Comparison of ENCODE assay signal across 14 cellular contexts in the genomic region with DNA sequence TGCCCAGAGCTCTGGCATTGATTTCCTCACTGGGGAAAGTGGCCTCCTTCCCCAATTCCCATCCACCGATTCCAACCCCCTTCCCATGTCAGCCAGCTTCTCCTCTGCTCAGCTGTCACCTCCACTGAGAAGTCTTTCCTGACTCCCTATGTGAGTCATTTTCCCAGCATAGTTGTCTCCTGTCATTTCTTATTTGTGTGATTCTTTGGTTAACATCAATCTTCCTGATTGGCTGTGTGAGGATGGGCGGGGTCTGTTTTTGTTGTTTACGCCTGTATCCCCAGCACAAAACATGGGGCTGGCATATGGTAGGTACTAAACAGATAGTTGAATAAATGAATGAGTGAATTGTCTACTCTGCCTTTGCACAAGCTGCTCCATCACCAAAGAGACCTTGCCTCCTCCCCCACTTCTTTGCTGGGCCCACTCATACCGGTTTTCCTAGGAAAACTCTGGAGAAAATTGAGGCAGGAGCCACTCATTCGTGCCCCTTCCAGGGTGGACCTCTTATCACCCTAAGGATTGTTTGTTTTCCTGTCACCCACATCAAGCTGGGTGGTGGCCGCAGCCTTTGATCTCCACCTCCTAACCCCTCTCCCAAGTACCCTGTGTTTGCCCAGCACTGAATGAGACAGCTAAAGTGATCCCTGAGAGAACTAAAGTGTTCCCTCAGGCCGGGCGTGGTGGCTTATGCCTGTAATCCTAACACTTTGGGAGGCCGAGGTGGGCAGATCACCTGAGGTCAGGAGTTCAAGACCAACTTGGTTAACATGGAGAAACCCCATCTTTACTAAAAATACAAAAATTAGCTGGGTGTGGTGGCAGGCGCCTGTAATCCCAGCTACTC. TPM values are rescaled to one million over a fixed set of nuclear protein-coding genes. Genes with fewer than 3 reads are reported as not detected.
DNase-seq lines count a peak whose midpoint lies in the region; ATAC-seq, FAIRE-seq and TF ChIP-seq lines count a peak whose summit lies in the region.
"Had no signal": no experiment of that assay in that cellular context is flagged by ENCODE, and none has a peak within 500 bp of the region (broad histone marks: within the 10 kb centered on the region; RNA-seq: fewer than 3 reads in every experiment).

No MANE protein-coding gene starts in this region.

- H3K4me2 ChIP-seq in HepG2 (ENCODE audit: low read depth, low read length): peak overlapping the region; percentile 82

- H3K36me3 ChIP-seq in HepG2 (replicated peaks in 1 of 2; ENCODE audit: control insufficient read depth in 1 of 2, insufficient read depth in 2 of 2, low read length in 2 of 2): no peaks in the 10 kb centered on the region; a peak in 1 of 5 replicates
- H3K36me3 ChIP-seq in right atrium auricular region: no peaks in the 10 kb centered on the region

- no TSS peak for BruUV-seq in HepG2 (replicated peaks; lab: Mats Ljungman, UMichigan)

- intact Hi-C loops in HepG2 (cut with micrococcal nuclease; ENCODE audit: unreplicated experiment): loop anchor here (10.0 kb wide), 1 partner anchor 272 kb away; the partner anchor contains the start of gene CDK12

- H3K79me2 ChIP-seq in HepG2 (ENCODE audit: insufficient read depth, low read length): peaks cover 30% of the 10 kb centered on the region

- ATAC-seq in T-helper 17 cell (no peak), HepG2 (peak; percentile 13)
- ATAC-seq: activated CD8-positive, alpha-beta T cell treated with anti-CD3 and anti-CD28 coated beads, Interleukin-2, amount 10 ng/mL, durations not matched to agents 7 days and 5 days; CD8-positive, alpha-beta T cell; naive thymus-derived CD8-positive, alpha-beta T cell had no signal

- no peak for TF ChIP-seq CTCF in HepG2 (CRISPR knock-in tag; IDR thresholded peaks at IDR 0.05)
- TF ChIP-seq CTCF in type B pancreatic cell (conservative IDR thresholded peaks at IDR 0.05): no peak
- TF ChIP-seq CTCF in GM10248 (IDR thresholded peaks at IDR 0.05; ENCODE audit: control extremely low read depth, extremely low read depth, low read depth, missing control alignments): no peak
- no peak for TF ChIP-seq CTCF in right atrium auricular region (IDR thresholded peaks at IDR 0.05)

- peak overlapping the region; percentile 78 for H3K27ac Mint-ChIP-seq in T-helper 17 cell
- peak overlapping the region; percentile 85 for H3K27ac Mint-ChIP-seq in type B pancreatic cell
- H3K27ac Mint-ChIP-seq: activated CD8-positive, alpha-beta T cell treated with anti-CD3 and anti-CD28 coated beads, Interleukin-2, amount 10 ng/mL, durations not matched to agents 7 days and 5 days; CD8-positive, alpha-beta T cell had no signal

- H3K27ac ChIP-seq in HepG2 (ENCODE audit: extremely low read length, insufficient read depth, low read length) (peak overlapping the region; percentile 97), right atrium auricular region (no peak overlapping the region)

- no peak overlapping the region for H2AFZ ChIP-seq in HepG2 (ENCODE audit: low read length)

- no peaks in the 10 kb centered on the region for H3K9me3 Mint-ChIP-seq in type B pancreatic cell
- H3K9me3 Mint-ChIP-seq: CD8-positive, alpha-beta T cell; naive thymus-derived CD8-positive, alpha-beta T cell had no signal

- peak in 1 of 2 experiments; percentile 86; a peak in 2 of 4 replicates for TF ChIP-seq EP300 in HepG2 (IDR thresholded peaks at IDR 0.05; ENCODE audit: low read depth in 2 of 2, low read length in 2 of 2)
- peak; percentile 75; the same call in 1 of the 2 replicates for TF ChIP-seq EP300 in HepG2 (CRISPR knock-in tag; IDR thresholded peaks at IDR 0.05; ENCODE audit: borderline replicate concordance)

- peaks cover 35% of the 10 kb centered on the region for H3K4me1 ChIP-seq in HepG2 (ENCODE audit: insufficient read depth, low read length)
- H3K4me1 ChIP-seq in right atrium auricular region: peaks cover 0 to 39% of the 10 kb centered on the region in 2 donors

- H3K27me3 Mint-ChIP-seq in T-helper 17 cell: peaks cover 24% of the 10 kb centered on the region
- peaks cover 40% of the 10 kb centered on the region for H3K27me3 Mint-ChIP-seq in type B pancreatic cell

- peaks cover 7% of the 10 kb centered on the region; the same call in 1 of the 2 replicates for H4K20me1 ChIP-seq in HepG2 (ENCODE audit: insufficient read depth, low read length)

- POLR2A ChIA-PET in HepG2 (lab: Yijun Ruan, JAX) (interaction anchor here (0.6 to 2.4 kb wide), 13 partner anchors 12 to 244 kb away, joined by 3 to 44 read pairs (median 8); partner anchors contain the start of genes ERBB2, PGAP3 and PSMD3), GM10248 (lab: Yijun Ruan, JAX) (no interaction called here)

- H3K36me3 Mint-ChIP-seq in T-helper 17 cell (ENCODE audit: low read depth) (peaks cover 6% of the 10 kb centered on the region), type B pancreatic cell (no peaks in the 10 kb centered on the region)
- H3K36me3 Mint-ChIP-seq: CD8-positive, alpha-beta T cell had no signal

- WGBS in HepG2 (ENCODE audit: low lambda C conversion rate): 3% methylated on average over 10 of the region's 10 CpGs

- H3K27me3 ChIP-seq in HepG2 (ENCODE audit: control insufficient read depth in 1 of 2, insufficient read depth in 2 of 2, low read length in 2 of 2): no peaks in the 10 kb centered on the region; a peak in 1 of 5 replicates
- H3K27me3 ChIP-seq in right atrium auricular region: peaks cover 4 to 5% of the 10 kb centered on the region in 2 donors

- H3K9me3 ChIP-seq in T-helper 17 cell (ENCODE audit: control insufficient read depth, low read length, poor library complexity, severe bottlenecking) (no peaks in the 10 kb centered on the region), HepG2 (ENCODE audit: low read length) (no peaks in the 10 kb centered on the region), right atrium auricular region (no peaks in the 10 kb centered on the region)

- H3K9ac ChIP-seq in HepG2 (ENCODE audit: insufficient read depth, low read depth, low read length): peak overlapping the region; percentile 95

- CTCF ChIA-PET in HepG2 (lab: Yijun Ruan, JAX; ENCODE audit: low intra/inter-chr PET ratio, low total read pairs) (interaction anchor here (0.5 kb wide), 1 partner anchor 504 kb away, joined by 3 read pairs; no protein-coding TSS in a partner anchor), GM10248 (lab: Yijun Ruan, JAX) (interaction anchor here (1.7 to 1.9 kb wide), 2 partner anchors 113 to 115 kb away, joined by 4 read pairs; no protein-coding TSS in a partner anchor)

- H3K4me1 Mint-ChIP-seq in T-helper 17 cell: peaks cover 10% of the 10 kb centered on the region
- H3K4me1 Mint-ChIP-seq in type B pancreatic cell (ENCODE audit: unreplicated experiment): peaks cover 26% of the 10 kb centered on the region

- H3K4me3 Mint-ChIP-seq in T-helper 17 cell (no peak overlapping the region), type B pancreatic cell (peak overlapping the region; percentile 76)
- H3K4me3 Mint-ChIP-seq: activated CD8-positive, alpha-beta T cell treated with anti-CD3 and anti-CD28 coated beads, Interleukin-2, amount 10 ng/mL, durations not matched to agents 7 days and 5 days; CD8-positive, alpha-beta T cell had no signal

- TF ChIP-seq POLR2A in HepG2 (IDR thresholded peaks at IDR 0.05; ENCODE audit: insufficient read depth in 1 of 2, low read depth in 2 of 2, low read length in 2 of 2): 0 out of 4 replicates have a peak, but pooled peaks of 1 of the 2 experiments have one; percentile 0

- 0 out of 2 replicates have a peak, but pooled peaks have one; percentile 7 for TF ChIP-seq RAD21 in HepG2 (CRISPR knock-in tag; IDR thresholded peaks at IDR 0.05)

- H3K4me3 ChIP-seq in HepG2 (replicated peaks in 1 of 3; ENCODE audit: insufficient read depth in 1 of 3, low read depth in 2 of 3, low read length in 3 of 3): peak overlapping the region; percentile 89 to 96 (median 95); a peak in 5 of 6 replicates
- no peak overlapping the region for H3K4me3 ChIP-seq in right atrium auricular region

- FAIRE-seq in HTR-8/SVneo (lab: Jason Lieb, UNC): no peak
- peak; percentile 78 for FAIRE-seq in HepG2 (lab: Jason Lieb, UNC)
- FAIRE-seq: frontal cortex had no signal

- in situ Hi-C loops in HepG2 (cut with HindIII; ENCODE audit: extremely low pct_ligation_motif_present, low pct_unique_long_range_greater_than_20kb): no loop called here

- peak; percentile 63 for DNase-seq in HTR-8/SVneo (ENCODE audit: insufficient read length, low spot score)
- DNase-seq in T-helper 17 cell: no peak
- DNase-seq in HepG2 (ENCODE audit: low spot score): peak; percentile 90
- no peak for DNase-seq in type B pancreatic cell (ENCODE audit: extremely low spot score, unreplicated experiment)
- DNase-seq in GM10248 (ENCODE audit: extremely low spot score): no peak
- no peak for DNase-seq in right atrium auricular region (ENCODE audit: low spot score)
- DNase-seq in DMS79 treated with DMSO at 0.1 percent for 48 hours (lab: John Stamatoyannopoulos, UW): no peak
- DNase-seq: activated CD8-positive, alpha-beta T cell treated with anti-CD3 and anti-CD28 coated beads, Interleukin-2, amount 10 ng/mL, durations not matched to agents 7 days and 5 days; CD8-positive, alpha-beta T cell; effector CD4-positive, alpha-beta T cell; Kasumi-1; T-helper 9 cell had no signal

RNA-seq across cellular contexts. Expression of gene GRB7, which starts 1.2 kb away (rescaled TPM):
- total RNA-seq in T-helper 17 cell (not detected), HepG2 (2016; rRNA removed; fragmentation: Illumina TruSeq; extraction: Trizol) (41.7 and 60.2 TPM in 2 replicates), type B pancreatic cell (ENCODE audit: low replicate concordance) (31.8 and 73.9 TPM in 2 replicates), right atrium auricular region (1 to 10 TPM; 3.4 to 5.8 TPM)
- 17.9 and 20.4 TPM in 2 replicates for total RNA-seq in HepG2 (2016; cell fraction: cytosol; rRNA removed; fragmentation: Illumina TruSeq; extraction: Trizol; ENCODE audit: low read depth)
- 38.5 and 64.6 TPM in 2 replicates for total RNA-seq in HepG2 (2016; cell fraction: insoluble cytoplasmic fraction; rRNA removed; fragmentation: Illumina TruSeq; extraction: Trizol)
- 31.4 and 31.5 TPM in 2 replicates for total RNA-seq in HepG2 (2016; cell fraction: membrane; rRNA removed; fragmentation: Illumina TruSeq; extraction: Trizol)
- total RNA-seq in HepG2 (2016; cell fraction: nucleus; rRNA removed; fragmentation: Illumina TruSeq; extraction: Trizol): 57.0 and 59.4 TPM in 2 replicates
- 77.7 and 92.3 TPM in 2 replicates for polyA plus RNA-seq in HepG2 (2011; rRNA removed)
- 36.7 and 60.1 TPM in 2 replicates for polyA plus RNA-seq in HepG2 (2011; cell fraction: cytosol; rRNA removed)
- polyA plus RNA-seq in HepG2 (2011; cell fraction: nucleus; rRNA removed): 319 and 344 TPM in 2 replicates
- 60.9 and 73.8 TPM in 2 replicates for polyA plus RNA-seq in HepG2 (2012)
- 8.5 and 8.6 TPM in 2 replicates for polyA plus RNA-seq in HepG2 (2016; cell fraction: cytosol; fragmentation: Illumina TruSeq; extraction: Trizol; ENCODE audit: low read depth)
- 45.6 and 58.3 TPM in 2 replicates for polyA plus RNA-seq in HepG2 (2016; cell fraction: insoluble cytoplasmic fraction; fragmentation: Illumina TruSeq; extraction: Trizol; ENCODE audit: low read depth)
- polyA plus RNA-seq in HepG2 (2016; cell fraction: membrane; fragmentation: Illumina TruSeq; extraction: Trizol; ENCODE audit: low read depth): 13.3 and 14.8 TPM in 2 replicates
- polyA plus RNA-seq in HepG2 (2016; cell fraction: nucleus; fragmentation: Illumina TruSeq; extraction: Trizol; ENCODE audit: insufficient read depth, low read depth): 147 and 156 TPM in 2 replicates
- 9.1 and 160 TPM in 2 replicates for polyA minus RNA-seq in HepG2 (2011; rRNA and poly(A)+ RNA removed; ENCODE audit: low replicate concordance)
- 55.8 and 65.9 TPM in 2 replicates for polyA minus RNA-seq in HepG2 (2011; cell fraction: cytosol; rRNA and poly(A)+ RNA removed)
- polyA minus RNA-seq in HepG2 (2011; cell fraction: nucleus; rRNA and poly(A)+ RNA removed): 80.7 and 95.9 TPM in 2 replicates
- total RNA-seq: CD8-positive, alpha-beta T cell; frontal cortex; naive thymus-derived CD8-positive, alpha-beta T cell had no signal
- polyA plus RNA-seq: naive thymus-derived CD8-positive, alpha-beta T cell had no signal

RNA-seq across cellular contexts. Expression of gene MIEN1, which starts 6.2 kb away (rescaled TPM):
- total RNA-seq in T-helper 17 cell (10 to 100 TPM; 36.9 to 41.8 TPM), HepG2 (2016; rRNA removed; fragmentation: Illumina TruSeq; extraction: Trizol) (40.6 and 48.6 TPM in 2 replicates), type B pancreatic cell (ENCODE audit: low replicate concordance) (39.8 and 67.2 TPM in 2 replicates), right atrium auricular region (10 to 100 TPM; 77.5 to 77.8 TPM)
- total RNA-seq in HepG2 (2016; cell fraction: cytosol; rRNA removed; fragmentation: Illumina TruSeq; extraction: Trizol; ENCODE audit: low read depth): 50.1 and 73.7 TPM in 2 replicates
- total RNA-seq in HepG2 (2016; cell fraction: insoluble cytoplasmic fraction; rRNA removed; fragmentation: Illumina TruSeq; extraction: Trizol): 43.9 and 49.0 TPM in 2 replicates
- 66.3 and 82.4 TPM in 2 replicates for total RNA-seq in HepG2 (2016; cell fraction: membrane; rRNA removed; fragmentation: Illumina TruSeq; extraction: Trizol)
- 18.4 and 23.7 TPM in 2 replicates for total RNA-seq in HepG2 (2016; cell fraction: nucleus; rRNA removed; fragmentation: Illumina TruSeq; extraction: Trizol)
- polyA plus RNA-seq in HepG2 (2011; rRNA removed): 56.6 and 68.2 TPM in 2 replicates
- polyA plus RNA-seq in HepG2 (2011; cell fraction: cytosol; rRNA removed): 62.1 and 67.0 TPM in 2 replicates
- polyA plus RNA-seq in HepG2 (2011; cell fraction: nucleus; rRNA removed): 27.3 and 39.8 TPM in 2 replicates
- 38.6 and 44.5 TPM in 2 replicates for polyA plus RNA-seq in HepG2 (2012)
- polyA plus RNA-seq in HepG2 (2016; cell fraction: cytosol; fragmentation: Illumina TruSeq; extraction: Trizol; ENCODE audit: low read depth): 106 and 131 TPM in 2 replicates
- polyA plus RNA-seq in HepG2 (2016; cell fraction: insoluble cytoplasmic fraction; fragmentation: Illumina TruSeq; extraction: Trizol; ENCODE audit: low read depth): 73.3 and 81.4 TPM in 2 replicates
- 100 and 131 TPM in 2 replicates for polyA plus RNA-seq in HepG2 (2016; cell fraction: membrane; fragmentation: Illumina TruSeq; extraction: Trizol; ENCODE audit: low read depth)
- polyA plus RNA-seq in HepG2 (2016; cell fraction: nucleus; fragmentation: Illumina TruSeq; extraction: Trizol; ENCODE audit: insufficient read depth, low read depth): 45.4 and 54.1 TPM in 2 replicates
- 30.0 and 48.1 TPM in 2 replicates for polyA minus RNA-seq in HepG2 (2011; rRNA and poly(A)+ RNA removed; ENCODE audit: low replicate concordance)
- polyA minus RNA-seq in HepG2 (2011; cell fraction: cytosol; rRNA and poly(A)+ RNA removed): 11.5 and 16.0 TPM in 2 replicates
- polyA minus RNA-seq in HepG2 (2011; cell fraction: nucleus; rRNA and poly(A)+ RNA removed): 10.6 and 14.7 TPM in 2 replicates

RNA-seq across cellular contexts. Expression of gene ERBB2, which starts 36.7 kb away (rescaled TPM):
- total RNA-seq in T-helper 17 cell: 1 to 10 TPM; 1.3 to 3.5 TPM
- total RNA-seq in HepG2 (2016; rRNA removed; fragmentation: Illumina TruSeq; extraction: Trizol): 30.2 and 64.1 TPM in 2 replicates
- 29.4 and 32.0 TPM in 2 replicates for total RNA-seq in HepG2 (2016; cell fraction: cytosol; rRNA removed; fragmentation: Illumina TruSeq; extraction: Trizol; ENCODE audit: low read depth)
- total RNA-seq in HepG2 (2016; cell fraction: insoluble cytoplasmic fraction; rRNA removed; fragmentation: Illumina TruSeq; extraction: Trizol): 24.5 and 63.0 TPM in 2 replicates
- 21.8 and 22.8 TPM in 2 replicates for total RNA-seq in HepG2 (2016; cell fraction: membrane; rRNA removed; fragmentation: Illumina TruSeq; extraction: Trizol)
- 81.6 and 99.0 TPM in 2 replicates for total RNA-seq in HepG2 (2016; cell fraction: nucleus; rRNA removed; fragmentation: Illumina TruSeq; extraction: Trizol)
- 57.7 and 77.7 TPM in 2 replicates for polyA plus RNA-seq in HepG2 (2011; rRNA removed)
- polyA plus RNA-seq in HepG2 (2011; cell fraction: cytosol; rRNA removed): 36.7 and 42.6 TPM in 2 replicates
- 210 and 211 TPM in 2 replicates for polyA plus RNA-seq in HepG2 (2011; cell fraction: nucleus; rRNA removed)
- polyA plus RNA-seq in HepG2 (2012): 69.2 and 69.6 TPM in 2 replicates
- 4.2 and 4.3 TPM in 2 replicates for polyA plus RNA-seq in HepG2 (2016; cell fraction: cytosol; fragmentation: Illumina TruSeq; extraction: Trizol; ENCODE audit: low read depth)
- polyA plus RNA-seq in HepG2 (2016; cell fraction: insoluble cytoplasmic fraction; fragmentation: Illumina TruSeq; extraction: Trizol; ENCODE audit: low read depth): 25.3 and 32.1 TPM in 2 replicates
- 8.5 and 9.9 TPM in 2 replicates for polyA plus RNA-seq in HepG2 (2016; cell fraction: membrane; fragmentation: Illumina TruSeq; extraction: Trizol; ENCODE audit: low read depth)
- polyA plus RNA-seq in HepG2 (2016; cell fraction: nucleus; fragmentation: Illumina TruSeq; extraction: Trizol; ENCODE audit: insufficient read depth, low read depth): 149 and 153 TPM in 2 replicates
- 39.8 and 292 TPM in 2 replicates for polyA minus RNA-seq in HepG2 (2011; rRNA and poly(A)+ RNA removed; ENCODE audit: low replicate concordance)
- 52.4 and 60.7 TPM in 2 replicates for polyA minus RNA-seq in HepG2 (2011; cell fraction: cytosol; rRNA and poly(A)+ RNA removed)
- polyA minus RNA-seq in HepG2 (2011; cell fraction: nucleus; rRNA and poly(A)+ RNA removed): 58.8 and 83.7 TPM in 2 replicates
- 123 and 230 TPM in 2 replicates for total RNA-seq in type B pancreatic cell (ENCODE audit: low replicate concordance)
- total RNA-seq in right atrium auricular region: 10 to 100 TPM; 73.5 to 85.5 TPM

RNA-seq across cellular contexts. Expression of gene PGAP3, which starts 48.7 kb away (rescaled TPM):
- total RNA-seq in T-helper 17 cell (10 to 100 TPM; 28.8 to 31.3 TPM), HepG2 (2016; rRNA removed; fragmentation: Illumina TruSeq; extraction: Trizol) (5.1 and 11.9 TPM in 2 replicates), type B pancreatic cell (ENCODE audit: low replicate concordance) (23.5 and 31.5 TPM in 2 replicates), right atrium auricular region (10 to 100 TPM; 14.0 to 21.6 TPM)
- total RNA-seq in HepG2 (2016; cell fraction: cytosol; rRNA removed; fragmentation: Illumina TruSeq; extraction: Trizol; ENCODE audit: low read depth): 1.1 and 1.5 TPM in 2 replicates
- 3.5 and 11.4 TPM in 2 replicates for total RNA-seq in HepG2 (2016; cell fraction: insoluble cytoplasmic fraction; rRNA removed; fragmentation: Illumina TruSeq; extraction: Trizol)
- total RNA-seq in HepG2 (2016; cell fraction: membrane; rRNA removed; fragmentation: Illumina TruSeq; extraction: Trizol): 3.2 and 3.3 TPM in 2 replicates
- total RNA-seq in HepG2 (2016; cell fraction: nucleus; rRNA removed; fragmentation: Illumina TruSeq; extraction: Trizol): 11.6 and 12.8 TPM in 2 replicates
- polyA plus RNA-seq in HepG2 (2011; rRNA removed): 14.6 and 21.2 TPM in 2 replicates
- 9.7 and 10.8 TPM in 2 replicates for polyA plus RNA-seq in HepG2 (2011; cell fraction: cytosol; rRNA removed)
- 53.0 and 67.8 TPM in 2 replicates for polyA plus RNA-seq in HepG2 (2011; cell fraction: nucleus; rRNA removed)
- 9.1 and 10.3 TPM in 2 replicates for polyA plus RNA-seq in HepG2 (2012)
- 0.93 and 0.97 TPM in 2 replicates for polyA plus RNA-seq in HepG2 (2016; cell fraction: cytosol; fragmentation: Illumina TruSeq; extraction: Trizol; ENCODE audit: low read depth)
- 4.1 and 5.4 TPM in 2 replicates for polyA plus RNA-seq in HepG2 (2016; cell fraction: insoluble cytoplasmic fraction; fragmentation: Illumina TruSeq; extraction: Trizol; ENCODE audit: low read depth)
- 2.1 and 2.4 TPM in 2 replicates for polyA plus RNA-seq in HepG2 (2016; cell fraction: membrane; fragmentation: Illumina TruSeq; extraction: Trizol; ENCODE audit: low read depth)
- polyA plus RNA-seq in HepG2 (2016; cell fraction: nucleus; fragmentation: Illumina TruSeq; extraction: Trizol; ENCODE audit: insufficient read depth, low read depth): 23.4 and 28.3 TPM in 2 replicates
- polyA minus RNA-seq in HepG2 (2011; rRNA and poly(A)+ RNA removed; ENCODE audit: low replicate concordance): 12.0 and 44.9 TPM in 2 replicates
- polyA minus RNA-seq in HepG2 (2011; cell fraction: cytosol; rRNA and poly(A)+ RNA removed): 5.6 and 8.2 TPM in 2 replicates
- 8.2 and 9.7 TPM in 2 replicates for polyA minus RNA-seq in HepG2 (2011; cell fraction: nucleus; rRNA and poly(A)+ RNA removed)

Comparison
In these comparisons a context has a peak if more than half of its experiments do, and no peak if none do; other contexts are left out.
1. DNase-seq: peak in HTR-8/SVneo (single experiment) and HepG2 (single experiment); none in T-helper 17 cell (0 of 3), type B pancreatic cell (single experiment), GM10248 (single experiment), right atrium auricular region (single experiment) and DMS79 treated with DMSO at 0.1 percent for 48 hours (single experiment).
2. H3K4me3 ChIP-seq: peak in HepG2 (3 of 3); none in right atrium auricular region (0 of 2).
3. RNA of gene GRB7, which starts 1.2 kb away (total RNA-seq): 17.9 to 64.6 TPM in HepG2, 31.8 to 73.9 TPM in type B pancreatic cell and 3.4 to 5.8 TPM in right atrium auricular region; not detected in T-helper 17 cell; every median in the first group is over 4 times any median in the second.
4. RNA of gene ERBB2, which starts 36.7 kb away (total RNA-seq): 123 to 230 TPM in type B pancreatic cell, 73.5 to 85.5 TPM in right atrium auricular region and 21.8 to 99.0 TPM in HepG2; 1.3 to 3.5 TPM in T-helper 17 cell; every median in the first group is over 4 times any median in the second.